ENCODE assay signal across 8 cellular contexts in the genomic region with DNA sequence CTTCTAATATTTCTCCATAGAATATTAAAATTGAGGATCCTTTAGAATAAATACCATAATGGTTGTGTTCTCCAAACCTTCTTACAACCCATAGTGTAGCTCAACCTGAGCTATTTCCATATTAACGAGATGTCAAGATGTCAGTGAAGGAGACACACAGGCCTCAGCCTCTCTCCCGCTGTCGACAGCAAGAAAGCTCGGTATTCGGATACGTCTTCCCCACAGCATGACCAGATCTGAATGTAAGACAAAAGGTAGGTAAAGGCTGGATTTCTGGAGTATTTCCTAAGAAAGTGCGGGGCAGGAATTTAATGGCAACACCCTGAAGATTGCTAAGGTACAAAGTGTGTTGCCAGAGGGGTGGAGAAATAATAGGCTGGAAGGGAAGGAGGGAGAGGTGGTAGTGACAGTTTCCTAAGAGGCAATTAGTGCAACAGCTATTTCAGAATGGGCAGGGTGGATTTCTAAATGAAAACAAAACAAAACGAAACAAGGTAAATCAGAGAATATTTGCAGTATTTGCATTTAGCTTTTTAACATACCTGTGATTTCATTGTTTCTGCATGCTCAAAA. TPM values are rescaled to one million over a fixed set of nuclear protein-coding genes. Genes with fewer than 3 reads are reported as not detected.
DNase-seq lines count a peak whose midpoint lies in the region; ATAC-seq, FAIRE-seq and TF ChIP-seq lines count a peak whose summit lies in the region.

No MANE protein-coding gene starts in this region.

- ATAC-seq in right cardiac atrium (no peak), left ventricle myocardium superior (no peak), GM12878 (no peak), aorta (ENCODE audit: low FRiP score) (no peak), HG03457 (IDR thresholded peaks at IDR 0.05; ENCODE audit: unreplicated experiment) (no peak)

- peak overlapping the region; percentile 59; the same call in 1 of the 2 replicates for H2AFZ ChIP-seq in GM12878 (ENCODE audit: control insufficient read depth, low read depth, low read length)

- FAIRE-seq in GM12878 (lab: Jason Lieb, UNC) = no peak

- POLR2A ChIA-PET in GM12878 (lab: Charles Lee) = interaction anchor here (0.6 to 1.0 kb wide), 4 partner anchors 9 to 194 kb away, joined by 3 to 8 read pairs (median 4); no protein-coding TSS in a partner anchor

- H4K20me1 ChIP-seq in GM12878 (ENCODE audit: control insufficient read depth, insufficient read depth) = no peaks in the 10 kb centered on the region

- in situ Hi-C loops in GM12878 (cut with MboI) = loop anchor here (5.0 to 10.0 kb wide), 2 partner anchors 202 to 525 kb away; partner anchors contain the start of gene DESI2

- peak overlapping the region; percentile 94 for H3K4me2 ChIP-seq in GM12878 (ENCODE audit: control insufficient read depth, insufficient read depth)

- H3K9ac ChIP-seq in GM12878 (ENCODE audit: control insufficient read depth, insufficient read depth, low read length) = peak overlapping the region; percentile 95

- H3K27me3 ChIP-seq in right cardiac atrium (ENCODE audit: control insufficient read depth, insufficient read depth) (no peaks in the 10 kb centered on the region), GM12878 (replicated peaks in 1 of 2; ENCODE audit: control insufficient read depth in 2 of 2, insufficient read depth in 2 of 2, low read length in 1 of 2) (no peaks in the 10 kb centered on the region), mononuclear cell (ENCODE audit: insufficient read depth, low read length) (no peaks in the 10 kb centered on the region), aorta (ENCODE audit: control insufficient read depth in 1 of 2, insufficient read depth in 2 of 2, low read length in 1 of 2) (no peaks in the 10 kb centered on the region)

- peaks cover 0 to 3% of the 10 kb centered on the region in 2 experiments; a peak in 1 of 4 replicates for H3K36me3 ChIP-seq in GM12878 (ENCODE audit: control insufficient read depth in 2 of 2, insufficient read depth in 2 of 2, low read length in 1 of 2)
- peaks cover 0 to 1% of the 10 kb centered on the region in 2 donors for H3K36me3 ChIP-seq in aorta (ENCODE audit: control insufficient read depth in 1 of 2, insufficient read depth in 2 of 2, low read length in 1 of 2)

- H3K9me3 ChIP-seq in right cardiac atrium (ENCODE audit: control insufficient read depth, low read length) (no peaks in the 10 kb centered on the region), GM12878 (replicated peaks; ENCODE audit: control insufficient read depth, insufficient read depth, low read length) (no peaks in the 10 kb centered on the region; the same call in 2 of the 3 replicates), mononuclear cell (ENCODE audit: low read depth, low read length) (no peaks in the 10 kb centered on the region), aorta (ENCODE audit: control insufficient read depth, low read length) (no peaks in the 10 kb centered on the region)

- no peak for TF ChIP-seq POLR2A in GM12878 (IDR thresholded peaks at IDR 0.05; ENCODE audit: low read depth, low read length)

- RAD21 ChIA-PET in GM12878 (lab: Charles Lee; ENCODE audit: unreplicated experiment) = interaction anchor here (0.9 to 1.0 kb wide), 2 partner anchors 13 to 125 kb away, joined by 3 read pairs; no protein-coding TSS in a partner anchor

- CTCF ChIA-PET in GM12878 (lab: Yijun Ruan, JAX) = interaction anchor here (0.6 to 1.4 kb wide), 3 partner anchors 8 to 1120 kb away, joined by 3 to 5 read pairs (median 4); no protein-coding TSS in a partner anchor

- peaks cover 65% of the 10 kb centered on the region for H3K79me2 ChIP-seq in GM12878 (ENCODE audit: control insufficient read depth, insufficient read depth, low read length)

- TF ChIP-seq RAD21 in GM12878 (IDR thresholded peaks at IDR 0.05; ENCODE audit: insufficient read depth, low read depth, low read length) = no peak

- intact Hi-C loops in right cardiac atrium (cut with DNase I) = no loop called here
- intact Hi-C loops in left ventricle myocardium superior (cut with micrococcal nuclease) = no loop called here
- intact Hi-C loops in GM12878 (cut with micrococcal nuclease; ENCODE audit: unreplicated experiment) = loop anchor here (5.0 to 10.0 kb wide), 6 partner anchors 43 to 1193 kb away; partner anchors contain the start of genes CEP170, COX20 and SDCCAG8
- intact Hi-C loops in aorta (cut with DNase I) = loop anchor here (5.0 to 10.0 kb wide), 5 partner anchors 123 to 415 kb away; partner anchors contain the start of genes DESI2 (in 1 of the 2) and HNRNPU (in 1 of the 2)

- no peak for DNase-seq in right cardiac atrium
- DNase-seq in left ventricle myocardium superior = no peak
- DNase-seq in GM12878 (ENCODE audit: low read depth, low spot score) = no peak
- DNase-seq in aorta = no peak
- no peak for DNase-seq in hepatic stellate cell (ENCODE audit: low spot score)
- no peak for DNase-seq in epidermal melanocyte (ENCODE audit: insufficient read length, low spot score)

- 79% methylated on average over 8 of the region's 8 CpGs for WGBS in right cardiac atrium
- 88% methylated on average over 8 of the region's 8 CpGs for WGBS in GM12878 (ENCODE audit: insufficient coverage, insufficient replicate concordance, low lambda C conversion rate, missing lambda C conversion rate)
- 78 to 86% methylated on average over 8 of the region's 8 CpGs for WGBS in aorta, 2 donors

- peak overlapping the region; percentile 17 for H3K27ac ChIP-seq in right cardiac atrium (ENCODE audit: low read length)
- peak overlapping the region; percentile 93 for H3K27ac ChIP-seq in GM12878 (ENCODE audit: control insufficient read depth, insufficient read depth)
- peak overlapping the region in 1 of 2 donors; percentile 10 for H3K27ac ChIP-seq in aorta (ENCODE audit: low read depth in 1 of 2, low read length in 2 of 2)

- H3K4me3 ChIP-seq in right cardiac atrium (ENCODE audit: low read length) (peak overlapping the region; percentile 87), GM12878 (peak overlapping the region; percentile 96), mononuclear cell (ENCODE audit: low read length) (peak overlapping the region; percentile 92), aorta (ENCODE audit: low read length in 2 of 2) (peak overlapping the region; percentile 61 to 94)

- no peak for TF ChIP-seq CTCF in GM12878 (IDR thresholded peaks at IDR 0.05 in 2 of 3, conservative IDR thresholded peaks at IDR 0.05 in 1 of 3; ENCODE audit: control insufficient read depth in 2 of 3, extremely low read depth in 1 of 3, insufficient read depth in 1 of 3, low read depth in 3 of 3, low read length in 3 of 3)

- BruUV-seq in GM12878 (replicated peaks; lab: Mats Ljungman, UMichigan) = TSS peak; percentile 50

- SMC1A ChIA-PET in GM12878 (lab: Charles Lee; ENCODE audit: uncharacterized antibody, unreplicated experiment) = interaction anchor here (1.1 to 2.0 kb wide), 7 partner anchors 10 to 519 kb away, joined by 3 to 9 read pairs (median 5); a partner anchor contains a TSS

- H3K4me1 ChIP-seq in right cardiac atrium (ENCODE audit: control insufficient read depth, insufficient read depth, low read length) (peaks cover 3% of the 10 kb centered on the region), GM12878 (ENCODE audit: control insufficient read depth, insufficient read depth, low read length) (peaks cover 4% of the 10 kb centered on the region; the same call in 1 of the 2 replicates), mononuclear cell (ENCODE audit: insufficient read depth, low read length) (peaks cover 20% of the 10 kb centered on the region), aorta (ENCODE audit: control insufficient read depth in 1 of 2, insufficient read depth in 2 of 2, low read length in 2 of 2) (peaks cover 5 to 9% of the 10 kb centered on the region in 2 donors)

- TF ChIP-seq EP300 in GM12878 (IDR thresholded peaks at IDR 0.05; ENCODE audit: borderline replicate concordance in 1 of 2, control insufficient read depth in 1 of 2, low read depth in 2 of 2, low read length in 2 of 2) = no peak

RNA-seq across cellular contexts. Expression of gene ADSS2, which starts 1.7 kb away (rescaled TPM):
- total RNA-seq in right cardiac atrium (10 to 100 TPM in 2 of 4 donors, 1 to 10 TPM in 2; 7.8 to 14.1 (median 10.0) TPM), left ventricle myocardium superior (5.1 TPM), GM12878 (2014; rRNA removed) (36.4 and 45.2 TPM in 2 replicates), GM12878 (2014; rRNA removed; fragmentation: Illumina TruSeq; extraction: Trizol) (42.0 and 45.3 TPM in 2 replicates), GM12878 (2021) (38.3 and 41.5 TPM in 2 replicates), mononuclear cell (40.6 TPM), aorta (10 to 100 TPM; 34.4 to 44.2 TPM)
- polyA plus RNA-seq in right cardiac atrium (5.8 TPM), GM12878 (2011; rRNA removed) (39.8 and 68.1 TPM in 2 replicates), GM12878 (2014; fragmentation: Illumina TruSeq; extraction: Trizol) (49.3 and 62.7 TPM in 2 replicates), GM12878 (2014; fragmentation: Nextera tagmentation; extraction: Ambion mirVana) (10 to 100 TPM in 1 of 2 experiments, 1 to 10 TPM in 1; 8.1 to 15.6 TPM), GM12878 (2014; rRNA removed) (38.6 and 47.8 TPM in 2 replicates), GM12878 (2016; fragmentation: Nextera tagmentation; extraction: Ambion mirVana) (10 to 100 TPM; 38.0 to 43.5 TPM), aorta (10 to 100 TPM; 22.7 to 32.6 TPM)
- total RNA-seq in GM12878 (2013; cell fraction: nucleolus; rRNA removed) = 83.9 and 86.4 TPM in 2 replicates
- 16.6 TPM for polyA plus RNA-seq in GM12878 (2011; ENCODE audit: low read depth)
- 12.3 and 13.9 TPM in 2 replicates for polyA plus RNA-seq in GM12878 (2011; cell fraction: cytosol; rRNA removed)
- polyA plus RNA-seq in GM12878 (2011; cell fraction: nucleus; rRNA removed) = 19.8 and 26.7 TPM in 2 replicates
- polyA plus RNA-seq in GM12878 (2012) = 24.8 and 28.8 TPM in 2 replicates
- 11.4 and 17.5 TPM in 2 replicates for polyA minus RNA-seq in GM12878 (2011; rRNA and poly(A)+ RNA removed)
- 10.8 and 12.1 TPM in 2 replicates for polyA minus RNA-seq in GM12878 (2011; cell fraction: cytosol; rRNA and poly(A)+ RNA removed)
- polyA minus RNA-seq in GM12878 (2011; cell fraction: nucleus; rRNA and poly(A)+ RNA removed) = 14.4 and 30.3 TPM in 2 replicates

RNA-seq across cellular contexts. Expression of gene CATSPERE, which starts 11.1 kb away (rescaled TPM):
- total RNA-seq in right cardiac atrium = under 1 TPM; 0.41 to 0.82 (median 0.55) TPM
- polyA plus RNA-seq in right cardiac atrium = 0.18 TPM
- 0.50 TPM for total RNA-seq in left ventricle myocardium superior
- 1.3 and 1.4 TPM in 2 replicates for total RNA-seq in GM12878 (2013; cell fraction: nucleolus; rRNA removed)
- 0.06 and 0.16 TPM in 2 replicates for total RNA-seq in GM12878 (2014; rRNA removed)
- total RNA-seq in GM12878 (2014; rRNA removed; fragmentation: Illumina TruSeq; extraction: Trizol) = 0.13 and 0.23 TPM in 2 replicates
- 0.08 TPM in 1 of 2 replicates, not detected in the other for total RNA-seq in GM12878 (2021)
- polyA plus RNA-seq in GM12878 (2011; ENCODE audit: low read depth) = not detected
- polyA plus RNA-seq in GM12878 (2011; rRNA removed) = 0.24 and 0.71 TPM in 2 replicates
- polyA plus RNA-seq in GM12878 (2011; cell fraction: cytosol; rRNA removed) = 0.10 and 0.13 TPM in 2 replicates
- polyA plus RNA-seq in GM12878 (2011; cell fraction: nucleus; rRNA removed) = 0.69 and 0.76 TPM in 2 replicates
- 0.09 and 0.24 TPM in 2 replicates for polyA plus RNA-seq in GM12878 (2012)
- polyA plus RNA-seq in GM12878 (2014; fragmentation: Illumina TruSeq; extraction: Trizol) = 0.04 TPM in 1 of 2 replicates, not detected in the other
- polyA plus RNA-seq in GM12878 (2014; fragmentation: Nextera tagmentation; extraction: Ambion mirVana) = under 1 TPM in 1 of 2 experiments, not detected in 1; 0.18 TPM
- polyA plus RNA-seq in GM12878 (2014; rRNA removed) = 0.23 TPM in 1 of 2 replicates, not detected in the other
- polyA plus RNA-seq in GM12878 (2016; fragmentation: Nextera tagmentation; extraction: Ambion mirVana) = under 1 TPM in 1 of 2 experiments, not detected in 1; 0.17 TPM
- polyA minus RNA-seq in GM12878 (2011; rRNA and poly(A)+ RNA removed) = 0.67 and 0.73 TPM in 2 replicates
- 0.83 TPM in 1 of 2 replicates, not detected in the other for polyA minus RNA-seq in GM12878 (2011; cell fraction: cytosol; rRNA and poly(A)+ RNA removed)
- polyA minus RNA-seq in GM12878 (2011; cell fraction: nucleus; rRNA and poly(A)+ RNA removed) = 0.24 and 0.86 TPM in 2 replicates
- total RNA-seq in mononuclear cell = 0.94 TPM
- total RNA-seq in aorta = 1 to 10 TPM; 2.0 to 2.2 TPM
- under 1 TPM; 0.18 to 0.63 TPM for polyA plus RNA-seq in aorta

Comparison
In these comparisons a context has a peak if more than half of its experiments do, and no peak if none do; other contexts are left out.
1. intact Hi-C loops: an anchor here in GM12878 (5.0 to 10.0 kb wide) and aorta (5.0 to 10.0 kb wide); none called in right cardiac atrium and left ventricle myocardium superior.